22 cellular contexts compared by ENCODE assay signal in genomic region chr1:40244138-40244744, GRCh38. TPM values are rescaled to one million over a fixed set of nuclear protein-coding genes. Genes with fewer than 3 reads are reported as not detected.
"Had no signal": no experiment of that assay in that cellular context is flagged by ENCODE, and none has a peak within 500 bp of the region (broad histone marks: within the 10 kb centered on the region; RNA-seq: fewer than 3 reads in every experiment).

No MANE protein-coding gene starts in this region.

- H3K27ac Mint-ChIP-seq: activated B cell treated with CpG ODN at 0.5 μM for 24 hours; activated CD4-positive, alpha-beta T cell treated with anti-CD3 and anti-CD28 coated beads, Interleukin-2, amount 10 ng/mL, durations not matched to agents 7 days and 5 days; activated naive CD4-positive, alpha-beta T cell treated with anti-CD3 and anti-CD28 coated beads, Interleukin-2, amount 10 ng/mL, durations not matched to agents 7 days and 5 days; effector memory CD8-positive, alpha-beta T cell; T-helper 2 cell treated with Interferon-gamma antibody and Interleukin-4, amounts not matched to agents 5 μg/mL and 100 μg/mL, for 36 hours had no signal

- H3K9me3 ChIP-seq: SK-N-SH had no signal

- H3K4me3 Mint-ChIP-seq: activated B cell treated with CpG ODN at 0.5 μM for 24 hours; activated CD4-positive, alpha-beta T cell treated with anti-CD3 and anti-CD28 coated beads, Interleukin-2, amount 10 ng/mL, durations not matched to agents 7 days and 5 days; activated naive CD4-positive, alpha-beta T cell treated with anti-CD3 and anti-CD28 coated beads, Interleukin-2, amount 10 ng/mL, durations not matched to agents 7 days and 5 days; effector memory CD8-positive, alpha-beta T cell; stimulated activated naive CD8-positive, alpha-beta T cell treated with anti-CD3 and anti-CD28 coated beads, Interleukin-15, amount 100 ng/mL, for 72 hours; T-helper 2 cell treated with Interferon-gamma antibody and Interleukin-4, amounts not matched to agents 5 μg/mL and 100 μg/mL, for 36 hours had no signal

- ATAC-seq: effector memory CD8-positive, alpha-beta T cell; stimulated activated naive CD8-positive, alpha-beta T cell treated with anti-CD3 and anti-CD28 coated beads, Interleukin-15, amount 100 ng/mL, for 72 hours had no signal

- H3K27me3 Mint-ChIP-seq: activated B cell treated with CpG ODN at 0.5 μM for 24 hours; activated CD4-positive, alpha-beta T cell treated with anti-CD3 and anti-CD28 coated beads, Interleukin-2, amount 10 ng/mL, durations not matched to agents 7 days and 5 days; activated naive CD4-positive, alpha-beta T cell treated with anti-CD3 and anti-CD28 coated beads, Interleukin-2, amount 10 ng/mL, durations not matched to agents 7 days and 5 days had no signal

- H3K9me3 Mint-ChIP-seq: activated B cell treated with CpG ODN at 0.5 μM for 24 hours; activated CD4-positive, alpha-beta T cell treated with anti-CD3 and anti-CD28 coated beads, Interleukin-2, amount 10 ng/mL, durations not matched to agents 7 days and 5 days; activated naive CD4-positive, alpha-beta T cell treated with anti-CD3 and anti-CD28 coated beads, Interleukin-2, amount 10 ng/mL, durations not matched to agents 7 days and 5 days; activated T-helper 2 cell treated with anti-CD3 and anti-CD28 coated beads, Interferon-gamma antibody, Interleukin-2, Interleukin-4, amounts not matched to agents 10 μg/mL and 5 μg/mL and 100 μg/mL, durations not matched to agents 14 hours and 24 hours and 36 hours; effector memory CD8-positive, alpha-beta T cell; stimulated activated naive CD8-positive, alpha-beta T cell treated with anti-CD3 and anti-CD28 coated beads, Interleukin-15, amount 100 ng/mL, for 72 hours; T-helper 2 cell treated with Interferon-gamma antibody and Interleukin-4, amounts not matched to agents 5 μg/mL and 100 μg/mL, for 36 hours had no signal

- DNase-seq: activated B cell treated with CpG ODN at 0.5 μM for 24 hours; activated CD4-positive, alpha-beta T cell treated with anti-CD3 and anti-CD28 coated beads, Interleukin-2, amount 10 ng/mL, durations not matched to agents 7 days and 5 days; activated naive CD4-positive, alpha-beta T cell treated with anti-CD3 and anti-CD28 coated beads, Interleukin-2, amount 10 ng/mL, durations not matched to agents 7 days and 5 days; effector memory CD8-positive, alpha-beta T cell; foreskin melanocyte; glutamatergic neuron; hippocampal formation; occipital lobe; SK-N-SH; stimulated activated CD4-positive, alpha-beta T cell treated with anti-CD3 and anti-CD28 coated beads, Interleukin-2, amount 100 ng/mL, for 24 hours; stimulated activated naive CD8-positive, alpha-beta T cell treated with anti-CD3 and anti-CD28 coated beads, Interleukin-15, amount 100 ng/mL, for 72 hours; trophoblast cell had no signal

RNA-seq across cellular contexts. Expression of gene TMCO2, which starts 3.5 kb away (rescaled TPM):
- total RNA-seq: activated B cell treated with CpG ODN at 0.5 μM for 24 hours; activated CD8-positive, alpha-beta memory T cell treated with anti-CD3 and anti-CD28 coated beads for 36 hours; activated T-helper 2 cell treated with anti-CD3 and anti-CD28 coated beads, Interferon-gamma antibody, Interleukin-2, Interleukin-4, amounts not matched to agents 10 μg/mL and 5 μg/mL and 100 μg/mL, durations not matched to agents 14 hours and 24 hours and 36 hours; bronchial epithelial cell; dermis blood vessel endothelial cell; epithelial cell of proximal tubule; myocyte; occipital lobe; posterior vena cava; skeletal muscle tissue; temporal lobe had no signal
